ENCODE assay signal across 15 cellular contexts in the genomic region with DNA sequence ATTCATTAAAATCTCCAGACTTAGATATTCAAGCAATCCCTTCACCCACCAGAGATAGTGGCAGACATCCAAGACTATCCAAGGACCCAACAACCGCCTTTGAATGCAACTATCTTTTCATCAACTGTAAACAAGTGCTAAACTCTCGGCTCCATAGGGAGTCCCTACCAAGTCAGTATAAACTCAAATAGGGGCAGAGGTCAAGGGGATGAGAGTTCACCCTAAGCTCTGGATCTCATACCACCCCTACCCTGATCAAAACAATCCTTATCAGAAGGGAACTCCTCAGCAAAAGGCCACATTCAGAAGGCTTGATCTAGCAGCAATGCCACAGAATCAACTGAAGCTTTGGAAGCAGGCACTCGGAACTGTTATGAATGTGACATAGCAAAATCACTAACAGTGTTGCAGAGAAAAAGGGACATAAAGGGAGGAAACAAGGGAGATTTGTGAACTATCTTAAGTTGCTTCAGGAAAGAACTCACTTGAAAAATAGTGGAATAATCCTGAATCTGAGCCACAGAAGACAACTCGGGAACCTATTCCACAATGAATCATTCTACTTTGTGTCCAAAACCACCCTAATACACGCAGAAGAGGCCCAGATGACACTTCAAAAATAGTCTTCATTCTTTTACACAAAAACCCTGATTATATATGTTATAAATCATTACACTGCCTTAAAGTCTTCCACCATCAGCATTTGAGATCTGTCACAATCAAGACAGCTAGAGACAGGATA. TPM values are rescaled to one million over a fixed set of nuclear protein-coding genes. Genes with fewer than 3 reads are reported as not detected.
A peak's percentile ranks its signal among the peaks of the same experiment; 100 is the strongest.
DNase-seq lines count a peak whose midpoint lies in the region; ATAC-seq and TF ChIP-seq lines count a peak whose summit lies in the region.
"Had no signal": no experiment of that assay in that cellular context is flagged by ENCODE, and none has a peak within 500 bp of the region (broad histone marks: within the 10 kb centered on the region; RNA-seq: fewer than 3 reads in every experiment).

No MANE protein-coding gene starts in this region.

- CTCF ChIA-PET in WTC11 (lab: Charles Lee), result interaction anchor here (0.8 to 2.4 kb wide), 2 partner anchors 13 to 104 kb away, joined by 3 to 8 read pairs; no protein-coding TSS in a partner anchor

- WGBS in heart left ventricle, 4 donors, result 55 to 74% (median 67%) methylated on average over 5 of the region's 5 CpGs
- 37 to 45% methylated on average over 5 of the region's 5 CpGs for WGBS in thyroid gland, 2 donors

- no peaks in the 10 kb centered on the region for H3K36me3 ChIP-seq in cardiac muscle cell
- H3K36me3 ChIP-seq in heart left ventricle, result no peaks in the 10 kb centered on the region
- H3K36me3 ChIP-seq in thyroid gland, result no peaks in the 10 kb centered on the region
- H3K36me3 ChIP-seq: uterus had no signal

- no peak for TF ChIP-seq POLR2A in heart left ventricle (IDR thresholded peaks at IDR 0.05)
- TF ChIP-seq POLR2A in thyroid gland (IDR thresholded peaks at IDR 0.05), result no peak

- POLR2A ChIA-PET in WTC11 (lab: Charles Lee), result no interaction called here

- no peak overlapping the region for H3K4me3 Mint-ChIP-seq in WTC11
- H3K4me3 Mint-ChIP-seq in activated T-helper 1 cell treated with anti-CD3 and anti-CD28 coated beads, Interleukin-12 subunit alpha, Interleukin-12 subunit beta, Interleukin-2, Interleukin-4 antibody, amounts not matched to agents 30 ng/mL and 10 ng/mL and 1 ng/mL, durations not matched to agents 14 hours and 24 hours and 36 hours, result no peak overlapping the region
- H3K4me3 Mint-ChIP-seq: dendritic cell treated with granulocyte-macrophage colony-stimulating factor and Interleukin-4, amounts not matched to agents 40 ng/mL and 50 ng/mL, for 4 days had no signal

- TF ChIP-seq CTCF in cardiac muscle cell (IDR thresholded peaks at IDR 0.05; ENCODE audit: low read depth, low read length) (no peak), heart left ventricle (IDR thresholded peaks at IDR 0.05) (no peak), WTC11 (IDR thresholded peaks at IDR 0.05) (no peak), thyroid gland (IDR thresholded peaks at IDR 0.05) (no peak)

- peaks cover 40% of the 10 kb centered on the region for H3K4me1 Mint-ChIP-seq in WTC11
- peaks cover under 1% of the 10 kb centered on the region for H3K4me1 Mint-ChIP-seq in activated T-helper 1 cell treated with anti-CD3 and anti-CD28 coated beads, Interleukin-12 subunit alpha, Interleukin-12 subunit beta, Interleukin-2, Interleukin-4 antibody, amounts not matched to agents 30 ng/mL and 10 ng/mL and 1 ng/mL, durations not matched to agents 14 hours and 24 hours and 36 hours (ENCODE audit: low read depth)

- H3K36me3 Mint-ChIP-seq in WTC11, result 0 out of 2 replicates have a peak, but pooled peaks cover 12% of the 10 kb centered on the region
- H3K36me3 Mint-ChIP-seq in activated T-helper 1 cell treated with anti-CD3 and anti-CD28 coated beads, Interleukin-12 subunit alpha, Interleukin-12 subunit beta, Interleukin-2, Interleukin-4 antibody, amounts not matched to agents 30 ng/mL and 10 ng/mL and 1 ng/mL, durations not matched to agents 14 hours and 24 hours and 36 hours (ENCODE audit: low read depth), result no peaks in the 10 kb centered on the region

- H3K27me3 ChIP-seq in cardiac muscle cell (no peaks in the 10 kb centered on the region), heart left ventricle (no peaks in the 10 kb centered on the region), thyroid gland (no peaks in the 10 kb centered on the region)
- H3K27me3 ChIP-seq: uterus had no signal

- H3K4me3 ChIP-seq in cardiac muscle cell, result no peak overlapping the region
- no peak overlapping the region for H3K4me3 ChIP-seq in heart left ventricle
- no peak overlapping the region for H3K4me3 ChIP-seq in thyroid gland (replicated peaks in 1 of 3)
- H3K4me3 ChIP-seq: uterus had no signal

- no peaks in the 10 kb centered on the region for H3K27me3 Mint-ChIP-seq in WTC11 (ENCODE audit: low read depth)
- peaks cover 3% of the 10 kb centered on the region for H3K27me3 Mint-ChIP-seq in activated T-helper 1 cell treated with anti-CD3 and anti-CD28 coated beads, Interleukin-12 subunit alpha, Interleukin-12 subunit beta, Interleukin-2, Interleukin-4 antibody, amounts not matched to agents 30 ng/mL and 10 ng/mL and 1 ng/mL, durations not matched to agents 14 hours and 24 hours and 36 hours (ENCODE audit: insufficient read depth)
- H3K27me3 Mint-ChIP-seq: dendritic cell treated with granulocyte-macrophage colony-stimulating factor and Interleukin-4, amounts not matched to agents 40 ng/mL and 50 ng/mL, for 4 days had no signal

- intact Hi-C loops in heart left ventricle (cut with DNase I), result no loop called here
- intact Hi-C loops in left colon (cut with DNase I, micrococcal nuclease), result no loop called here
- intact Hi-C loops in thyroid gland (cut with DNase I), result no loop called here
- intact Hi-C loops in activated T-helper 1 cell treated with anti-CD3 and anti-CD28 coated beads, Interleukin-12 subunit alpha, Interleukin-12 subunit beta, Interleukin-2, Interleukin-4 antibody, amounts not matched to agents 30 ng/mL and 10 ng/mL and 1 ng/mL, durations not matched to agents 14 hours and 24 hours and 36 hours (cut with micrococcal nuclease), result no loop called here

- peaks cover 23% of the 10 kb centered on the region for H3K4me1 ChIP-seq in cardiac muscle cell (ENCODE audit: low read depth)
- H3K4me1 ChIP-seq in heart left ventricle, result peaks cover 0 to 19% (median 0%) of the 10 kb centered on the region in 12 donors
- H3K4me1 ChIP-seq in thyroid gland, result peaks cover 25 to 26% of the 10 kb centered on the region in 2 donors
- H3K4me1 ChIP-seq: uterus had no signal

- DNase-seq in cardiac muscle cell (ENCODE audit: low read depth in 1 of 2, low spot score in 1 of 2), result peak in 1 of 2 donors; percentile 48
- DNase-seq in heart left ventricle, result no peak
- no peak for DNase-seq in WTC11 (ENCODE audit: low spot score)
- no peak for DNase-seq in left colon
- peak in 1 of 2 donors; percentile 21 for DNase-seq in thyroid gland
- no peak for DNase-seq in activated T-helper 1 cell treated with anti-CD3 and anti-CD28 coated beads, Interleukin-12 subunit alpha, Interleukin-12 subunit beta, Interleukin-2, Interleukin-4 antibody, amounts not matched to agents 30 ng/mL and 10 ng/mL and 1 ng/mL, durations not matched to agents 14 hours and 24 hours and 36 hours (ENCODE audit: low spot score)
- no peak for DNase-seq in NCI-H1417 treated with DMSO at 0.1 percent for 48 hours (lab: John Stamatoyannopoulos, UW)
- no peak for DNase-seq in stimulated activated CD4-positive, alpha-beta T cell treated with anti-CD3 and anti-CD28 coated beads, Interleukin-4, amount 100 ng/mL, for 24 hours
- DNase-seq: ACHN; activated naive CD4-positive, alpha-beta T cell treated with anti-CD3 and anti-CD28 coated beads, Interleukin-2, amount 50 U/mL, for 16 hours; foreskin melanocyte; kidney glomerular epithelial cell; NCI-H2171; uterus had no signal

- H3K27ac ChIP-seq in cardiac muscle cell (peak overlapping the region; percentile 28), heart left ventricle (no peak overlapping the region), thyroid gland (peak overlapping the region; percentile 51 to 63 (median 62))
- H3K27ac ChIP-seq: uterus had no signal

- no peak for ATAC-seq in heart left ventricle
- peak; percentile 81 for ATAC-seq in WTC11
- peak; percentile 8 for ATAC-seq in left colon

- peak overlapping the region; percentile 78 for H3K27ac Mint-ChIP-seq in WTC11
- H3K27ac Mint-ChIP-seq in activated T-helper 1 cell treated with anti-CD3 and anti-CD28 coated beads, Interleukin-12 subunit alpha, Interleukin-12 subunit beta, Interleukin-2, Interleukin-4 antibody, amounts not matched to agents 30 ng/mL and 10 ng/mL and 1 ng/mL, durations not matched to agents 14 hours and 24 hours and 36 hours, result no peak overlapping the region
- H3K27ac Mint-ChIP-seq: dendritic cell treated with granulocyte-macrophage colony-stimulating factor and Interleukin-4, amounts not matched to agents 40 ng/mL and 50 ng/mL, for 4 days had no signal

- H3K9me3 Mint-ChIP-seq in WTC11, result no peaks in the 10 kb centered on the region
- no peaks in the 10 kb centered on the region for H3K9me3 Mint-ChIP-seq in activated T-helper 1 cell treated with anti-CD3 and anti-CD28 coated beads, Interleukin-12 subunit alpha, Interleukin-12 subunit beta, Interleukin-2, Interleukin-4 antibody, amounts not matched to agents 30 ng/mL and 10 ng/mL and 1 ng/mL, durations not matched to agents 14 hours and 24 hours and 36 hours
- H3K9me3 Mint-ChIP-seq: dendritic cell treated with granulocyte-macrophage colony-stimulating factor and Interleukin-4, amounts not matched to agents 40 ng/mL and 50 ng/mL, for 4 days had no signal

- no peaks in the 10 kb centered on the region for H3K9me3 ChIP-seq in cardiac muscle cell (ENCODE audit: low read depth)
- no peaks in the 10 kb centered on the region for H3K9me3 ChIP-seq in heart left ventricle
- no peaks in the 10 kb centered on the region for H3K9me3 ChIP-seq in thyroid gland
- H3K9me3 ChIP-seq: uterus had no signal

RNA-seq across cellular contexts. Expression of a gene that starts 49.8 kb away (rescaled TPM):
- total RNA-seq in cardiac muscle cell (12.8 and 19.8 TPM in 2 replicates), heart left ventricle (1 to 10 TPM; 1.1 to 5.7 (median 1.6) TPM), WTC11 (2021) (164 to 222 TPM (median 218 TPM) in 3 replicates), left colon (1 to 10 TPM; 4.6 to 7.1 TPM), thyroid gland (10 to 100 TPM; 15.3 to 25.0 (median 19.3) TPM)
- polyA plus RNA-seq in cardiac muscle cell (3.2 and 5.8 TPM in 2 replicates), heart left ventricle (under 1 TPM; 0.65 to 0.84 TPM)
- total RNA-seq in activated T-helper 1 cell treated with anti-CD3 and anti-CD28 coated beads, Interleukin-12 subunit alpha, Interleukin-12 subunit beta, Interleukin-2, Interleukin-4 antibody, amounts not matched to agents 30 ng/mL and 10 ng/mL and 1 ng/mL, durations not matched to agents 14 hours and 24 hours and 36 hours, result 1.7 and 2.3 TPM in 2 replicates

RNA-seq across cellular contexts. Expression of a gene that starts 55.7 kb away (rescaled TPM):
- total RNA-seq in cardiac muscle cell (4.7 and 10.7 TPM in 2 replicates), heart left ventricle (10 to 100 TPM; 15.5 to 71.1 (median 37.3) TPM), WTC11 (2021) (6.7 to 11.6 TPM (median 11.2 TPM) in 3 replicates), left colon (10 to 100 TPM in 1 of 2 donors, 1 to 10 TPM in 1; 3.3 to 12.7 TPM), thyroid gland (10 to 100 TPM; 40.7 to 64.3 (median 50.2) TPM)
- polyA plus RNA-seq in cardiac muscle cell (2.6 and 3.4 TPM in 2 replicates), heart left ventricle (1 to 10 TPM; 8.5 to 9.9 TPM)
- not detected in 2 replicates for total RNA-seq in activated T-helper 1 cell treated with anti-CD3 and anti-CD28 coated beads, Interleukin-12 subunit alpha, Interleukin-12 subunit beta, Interleukin-2, Interleukin-4 antibody, amounts not matched to agents 30 ng/mL and 10 ng/mL and 1 ng/mL, durations not matched to agents 14 hours and 24 hours and 36 hours

Comparison
In these comparisons a context has a peak if more than half of its experiments do, and no peak if none do; other contexts are left out.
1. H3K27ac ChIP-seq: peak in cardiac muscle cell (single experiment) and thyroid gland (3 of 3); none in heart left ventricle (0 of 12).
2. ATAC-seq: peak in WTC11 (single experiment) and left colon (single experiment); none in heart left ventricle (0 of 4).